Comparison of ENCODE assay signal across 16 cellular contexts in genomic region chr16:84821728-84822676, GRCh38. TPM values are rescaled to one million over a fixed set of nuclear protein-coding genes. Genes with fewer than 3 reads are reported as not detected.
DNase-seq lines count a peak whose midpoint lies in the region; ATAC-seq and TF ChIP-seq lines count a peak whose summit lies in the region.
"Had no signal": no experiment of that assay in that cellular context is flagged by ENCODE, and none has a peak within 500 bp of the region (broad histone marks: within the 10 kb centered on the region; RNA-seq: fewer than 3 reads in every experiment).

No MANE protein-coding gene starts in this region.

- TF ChIP-seq POLR2A in Peyer's patch (IDR thresholded peaks at IDR 0.05) (no peak), esophagus squamous epithelium (IDR thresholded peaks at IDR 0.05) (peak in 1 of 4 donors; percentile 9)

- H3K27me3 ChIP-seq in Peyer's patch (no peaks in the 10 kb centered on the region), esophagus squamous epithelium (peaks cover 0 to 54% (median 0%) of the 10 kb centered on the region in 4 donors), mucosa of rectum (ENCODE audit: control insufficient read depth in 2 of 2, insufficient read depth in 2 of 2, low read length in 2 of 2) (peaks cover 8 to 15% of the 10 kb centered on the region in 2 donors), thoracic aorta (replicated peaks; ENCODE audit: insufficient read depth) (no peaks in the 10 kb centered on the region)

- no peaks in the 10 kb centered on the region for H3K9me3 ChIP-seq in Peyer's patch
- H3K9me3 ChIP-seq in esophagus squamous epithelium: no peaks in the 10 kb centered on the region
- no peaks in the 10 kb centered on the region for H3K9me3 ChIP-seq in mucosa of rectum (ENCODE audit: control insufficient read depth in 2 of 2, low read length in 2 of 2)
- no peaks in the 10 kb centered on the region for H3K9me3 ChIP-seq in thoracic aorta

- peaks cover 0 to 14% (median 0%) of the 10 kb centered on the region in 4 donors for H3K4me1 ChIP-seq in Peyer's patch
- H3K4me1 ChIP-seq in esophagus squamous epithelium: peaks cover 14 to 68% (median 18%) of the 10 kb centered on the region in 3 donors
- peaks cover 8 to 12% of the 10 kb centered on the region in 2 donors for H3K4me1 ChIP-seq in mucosa of rectum (ENCODE audit: control insufficient read depth in 2 of 2, insufficient read depth in 2 of 2, low read length in 2 of 2)
- H3K4me1 ChIP-seq in thoracic aorta (ENCODE audit: control insufficient read depth in 1 of 2, low read depth in 2 of 2): peaks cover 6 to 18% of the 10 kb centered on the region in 2 donors

- no peak for DNase-seq in Peyer's patch
- no peak for DNase-seq in esophagus squamous epithelium (lab: John Stamatoyannopoulos, UW)
- DNase-seq in thoracic aorta (ENCODE audit: low spot score): no peak
- DNase-seq in DMS79 (lab: John Stamatoyannopoulos, UW): no peak
- no peak for DNase-seq in RWPE1 (ENCODE audit: low spot score)
- DNase-seq in NCI-H2081 (lab: John Stamatoyannopoulos, UW): no peak
- DNase-seq: activated T-cell treated with anti-CD3 and anti-CD28 coated beads, Interleukin-2, amount 50 U/mL, for 72 hours; CD8-positive, alpha-beta T cell; foreskin keratinocyte; left cardiac atrium; NCI-H1092; NCI-H69; retina had no signal

- POLR2A ChIA-PET in RWPE1 (lab: Yijun Ruan, JAX; ENCODE audit: low non-redundant PET): no interaction called here

- TF ChIP-seq CTCF in Peyer's patch (IDR thresholded peaks at IDR 0.05): no peak
- TF ChIP-seq CTCF in esophagus squamous epithelium (IDR thresholded peaks at IDR 0.05): no peak
- TF ChIP-seq CTCF in thoracic aorta (IDR thresholded peaks at IDR 0.05): no peak
- no peak for TF ChIP-seq CTCF in RWPE1 (conservative IDR thresholded peaks at IDR 0.05; ENCODE audit: low read depth)

- ATAC-seq in thoracic aorta (ENCODE audit: insufficient number of reproducible peaks, low FRiP score, low read depth) (no peak), HG02623 (IDR thresholded peaks at IDR 0.05; ENCODE audit: unreplicated experiment) (no peak)
- ATAC-seq: activated T-cell treated with anti-CD3 and anti-CD28 coated beads, Interleukin-2, amount 50 U/mL, for 72 hours; CD8-positive, alpha-beta T cell; foreskin keratinocyte had no signal

- intact Hi-C loops in esophagus squamous epithelium (cut with DNase I): no loop called here

- CTCF ChIA-PET in RWPE1 (lab: Yijun Ruan, JAX): interaction anchor here (0.6 kb wide), 1 partner anchor 778 kb away, joined by 3 read pairs; no protein-coding TSS in a partner anchor

- H3K27ac ChIP-seq in Peyer's patch: peak overlapping the region; percentile 47 to 92 (median 74)
- peak overlapping the region; percentile 52 to 93 (median 92) for H3K27ac ChIP-seq in esophagus squamous epithelium
- H3K27ac ChIP-seq in mucosa of rectum (ENCODE audit: low read depth in 2 of 2, low read length in 2 of 2): peak overlapping the region; percentile 64 to 71
- no peak overlapping the region for H3K27ac ChIP-seq in thoracic aorta
- H3K27ac ChIP-seq in RWPE1: no peak overlapping the region
- H3K27ac ChIP-seq: foreskin keratinocyte had no signal

- peak overlapping the region; percentile 65 to 74 for H3K9ac ChIP-seq in mucosa of rectum (ENCODE audit: low read depth in 1 of 2, low read length in 2 of 2)

- H3K4me3 ChIP-seq in Peyer's patch: peak overlapping the region; percentile 37 to 59 (median 44)
- H3K4me3 ChIP-seq in esophagus squamous epithelium: peak overlapping the region; percentile 33 to 65 (median 58)
- peak overlapping the region; percentile 64 to 84 for H3K4me3 ChIP-seq in mucosa of rectum (ENCODE audit: low read length in 2 of 2)
- peak overlapping the region; percentile 74 for H3K4me3 ChIP-seq in thoracic aorta

- H3K36me3 ChIP-seq in Peyer's patch: no peaks in the 10 kb centered on the region
- no peaks in the 10 kb centered on the region for H3K36me3 ChIP-seq in esophagus squamous epithelium
- no peaks in the 10 kb centered on the region for H3K36me3 ChIP-seq in mucosa of rectum (ENCODE audit: control insufficient read depth in 2 of 2, insufficient read depth in 2 of 2, low read length in 2 of 2)
- no peaks in the 10 kb centered on the region for H3K36me3 ChIP-seq in thoracic aorta

- 39 to 56% methylated on average over 8 to 9 of the region's 12 CpGs for WGBS in esophagus squamous epithelium, 2 donors

RNA-seq across cellular contexts. Expression of gene CRISPLD2, which starts 2.2 kb away (rescaled TPM):
- total RNA-seq in Peyer's patch: 100 to 1,000 TPM in 2 of 4 donors, 10 to 100 TPM in 2; 19.6 to 319 (median 84.3) TPM
- total RNA-seq in esophagus squamous epithelium: 100 to 1,000 TPM in 1 of 4 donors, 10 to 100 TPM in 2, 1 to 10 TPM in 1; 6.0 to 166 (median 24.2) TPM
- 100 to 1,000 TPM; 116 to 390 TPM for total RNA-seq in thoracic aorta
- total RNA-seq: HT1080 had no signal

Comparison
In these comparisons a context has a peak if more than half of its experiments do, and no peak if none do; other contexts are left out.
1. H3K27ac ChIP-seq: peak in Peyer's patch (4 of 4), esophagus squamous epithelium (4 of 4) and mucosa of rectum (2 of 2); none in thoracic aorta (0 of 2) and RWPE1 (single experiment).
2. Peak in every context shown above with its lines, with median percentiles within 50 percentile points of each other: H3K4me3 ChIP-seq.